In genomic region chr6:113802779-113803178, GRCh38 we compare ENCODE assay signal across 39 cellular contexts.
"Had no signal": no experiment of that assay in that cellular context is flagged by ENCODE, and none has a peak within 500 bp of the region (broad histone marks: within the 10 kb centered on the region; RNA-seq: fewer than 3 reads in every experiment).

No MANE protein-coding gene starts in this region.

- ATAC-seq: activated CD4-positive, alpha-beta T cell treated with anti-CD3 and anti-CD28 coated beads for 36 hours; activated CD4-positive, CD25-positive, alpha-beta regulatory T cell treated with anti-CD3 and anti-CD28 coated beads, Interleukin-2, amount 50 U/mL, for 24 hours; activated CD8-positive, alpha-beta memory T cell treated with anti-CD3 and anti-CD28 coated beads, Interleukin-2, amount 10 ng/mL, durations not matched to agents 7 days and 5 days; activated naive CD8-positive, alpha-beta T cell treated with anti-CD3 and anti-CD28 coated beads, Interleukin-2, amount 50 U/mL, for 24 hours; WTC11 had no signal

- H3K4me3 ChIP-seq: adrenal gland, ascending aorta, cardiac muscle cell had no signal

- FAIRE-seq: bronchial epithelial cell had no signal

- H3K27me3 Mint-ChIP-seq: activated CD4-positive, alpha-beta T cell treated with anti-CD3 and anti-CD28 coated beads for 36 hours; activated CD4-positive, alpha-beta T cell treated with anti-CD3 and anti-CD28 coated beads, Interleukin-2, amount 10 ng/mL, durations not matched to agents 7 days and 5 days; activated naive CD8-positive, alpha-beta T cell treated with anti-CD3 and anti-CD28 coated beads, Interleukin-2, amount 50 U/mL, for 24 hours had no signal

- H3K27ac ChIP-seq: adrenal gland, ascending aorta, cardiac muscle cell, WERI-Rb-1 had no signal

- H3K9me3 Mint-ChIP-seq: activated CD4-positive, alpha-beta memory T cell treated with anti-CD3 and anti-CD28 coated beads, Interleukin-2, amount 10 ng/mL, durations not matched to agents 7 days and 5 days; activated naive CD4-positive, alpha-beta T cell treated with anti-CD3 and anti-CD28 coated beads, Interleukin-2, amount 10 ng/mL, durations not matched to agents 7 days and 5 days; activated naive CD4-positive, alpha-beta T cell treated with anti-CD3 and anti-CD28 coated beads, Interleukin-2, amount 50 U/mL, for 24 hours; activated naive CD8-positive, alpha-beta T cell treated with anti-CD3 and anti-CD28 coated beads, Interleukin-2, amount 10 ng/mL, durations not matched to agents 7 days and 5 days; activated naive CD8-positive, alpha-beta T cell treated with anti-CD3 and anti-CD28 coated beads, Interleukin-2, amount 50 U/mL, for 24 hours; activated T-cell treated with anti-CD3 and anti-CD28 coated beads, Interleukin-2, amount 50 U/mL, for 24 hours; activated T-helper 2 cell treated with anti-CD3 and anti-CD28 coated beads, Interferon-gamma antibody, Interleukin-2, Interleukin-4, amounts not matched to agents 10 μg/mL and 5 μg/mL and 100 μg/mL, durations not matched to agents 14 hours and 24 hours and 36 hours; central memory CD8-positive, alpha-beta T cell; T-helper 1 cell treated with Interleukin-12 subunit alpha and Interleukin-12 subunit beta and Interleukin-4 antibody, amounts not matched to agents 30 μg/mL and 1 μg/mL, for 36 hours; T-helper 2 cell treated with Interferon-gamma antibody and Interleukin-4, amounts not matched to agents 5 μg/mL and 100 μg/mL, for 36 hours; WTC11 had no signal

- H3K4me1 ChIP-seq: adrenal gland, ascending aorta had no signal

- H3K36me3 ChIP-seq: adrenal gland, ascending aorta, cardiac muscle cell, WERI-Rb-1 had no signal

- DNase-seq: activated CD4-positive, alpha-beta memory T cell treated with anti-CD3 and anti-CD28 coated beads, Interleukin-2, amount 10 ng/mL, durations not matched to agents 7 days and 5 days; activated CD4-positive, alpha-beta T cell treated with anti-CD3 and anti-CD28 coated beads for 1 hour; activated CD4-positive, alpha-beta T cell treated with anti-CD3 and anti-CD28 coated beads for 36 hours; activated CD4-positive, alpha-beta T cell treated with anti-CD3 and anti-CD28 coated beads for 48 hours; activated CD4-positive, alpha-beta T cell treated with anti-CD3 and anti-CD28 coated beads, Interleukin-2, amount 10 ng/mL, durations not matched to agents 7 days and 5 days; activated CD4-positive, alpha-beta T cell treated with anti-CD3 and anti-CD28 coated beads, Interleukin-2, amount 50 U/mL, for 48 hours; activated CD4-positive, CD25-positive, alpha-beta regulatory T cell; activated CD8-positive, alpha-beta memory T cell treated with anti-CD3 and anti-CD28 coated beads for 24 hours; activated CD8-positive, alpha-beta memory T cell treated with anti-CD3 and anti-CD28 coated beads, Interleukin-2, amount 10 ng/mL, durations not matched to agents 7 days and 5 days; activated CD8-positive, alpha-beta memory T cell treated with anti-CD3 and anti-CD28 coated beads, Interleukin-2, amount 50 U/mL, for 48 hours; activated effector memory CD4-positive, alpha-beta T cell treated with Interleukin-2 at 50 U/mL for 16 hours; activated gamma-delta T cell; activated naive CD4-positive, alpha-beta T cell treated with anti-CD3 and anti-CD28 coated beads, Interleukin-2, amount 10 ng/mL, durations not matched to agents 7 days and 5 days; activated naive CD4-positive, alpha-beta T cell treated with Interleukin-2 at 50 U/mL for 16 hours; activated naive CD8-positive, alpha-beta T cell treated with anti-CD3 and anti-CD28 coated beads, Interleukin-2, amount 10 ng/mL, durations not matched to agents 7 days and 5 days; activated naive CD8-positive, alpha-beta T cell treated with anti-CD3 and anti-CD28 coated beads, Interleukin-2, amount 50 U/mL, for 24 hours; activated T-cell treated with anti-CD3 and anti-CD28 coated beads, Interleukin-2, amount 50 U/mL, for 24 hours; activated T-cell treated with anti-CD3 and anti-CD28 coated beads, Interleukin-2, amount 50 U/mL, for 48 hours; adrenal gland; amygdala; anterior cingulate cortex; caudate nucleus; cerebellar nuclear complex; T-helper 1 cell; T-helper 2 cell; T-helper 9 cell; WERI-Rb-1 had no signal

- H3K36me3 Mint-ChIP-seq: activated CD8-positive, alpha-beta memory T cell treated with anti-CD3 and anti-CD28 coated beads, Interleukin-2, amount 10 ng/mL, durations not matched to agents 7 days and 5 days; activated naive CD4-positive, alpha-beta T cell treated with anti-CD3 and anti-CD28 coated beads, Interleukin-2, amount 10 ng/mL, durations not matched to agents 7 days and 5 days; activated naive CD4-positive, alpha-beta T cell treated with anti-CD3 and anti-CD28 coated beads, Interleukin-2, amount 50 U/mL, for 24 hours; activated naive CD8-positive, alpha-beta T cell; activated naive CD8-positive, alpha-beta T cell treated with anti-CD3 and anti-CD28 coated beads, Interleukin-2, amount 10 ng/mL, durations not matched to agents 7 days and 5 days; brain; WTC11 had no signal

- H3K27me3 ChIP-seq: adrenal gland, ascending aorta had no signal

- H3K9me3 ChIP-seq: adrenal gland, ascending aorta had no signal

- H3K4me3 Mint-ChIP-seq: activated CD4-positive, alpha-beta memory T cell treated with anti-CD3 and anti-CD28 coated beads, Interleukin-2, amount 10 ng/mL, durations not matched to agents 7 days and 5 days; activated CD4-positive, alpha-beta T cell treated with anti-CD3 and anti-CD28 coated beads for 36 hours; activated CD4-positive, alpha-beta T cell treated with anti-CD3 and anti-CD28 coated beads, Interleukin-2, amount 10 ng/mL, durations not matched to agents 7 days and 5 days; activated CD8-positive, alpha-beta memory T cell treated with anti-CD3 and anti-CD28 coated beads, Interleukin-2, amount 10 ng/mL, durations not matched to agents 7 days and 5 days; activated naive CD4-positive, alpha-beta T cell treated with anti-CD3 and anti-CD28 coated beads, Interleukin-2, amount 10 ng/mL, durations not matched to agents 7 days and 5 days; activated naive CD4-positive, alpha-beta T cell treated with anti-CD3 and anti-CD28 coated beads, Interleukin-2, amount 50 U/mL, for 24 hours; activated naive CD8-positive, alpha-beta T cell; activated naive CD8-positive, alpha-beta T cell treated with anti-CD3 and anti-CD28 coated beads, Interleukin-2, amount 10 ng/mL, durations not matched to agents 7 days and 5 days; activated naive CD8-positive, alpha-beta T cell treated with anti-CD3 and anti-CD28 coated beads, Interleukin-2, amount 50 U/mL, for 24 hours; activated T-cell treated with anti-CD3 and anti-CD28 coated beads, Interleukin-2, amount 50 U/mL, for 24 hours; brain; central memory CD8-positive, alpha-beta T cell; T-helper 1 cell treated with Interleukin-12 subunit alpha and Interleukin-12 subunit beta and Interleukin-4 antibody, amounts not matched to agents 30 μg/mL and 1 μg/mL, for 36 hours; T-helper 2 cell treated with Interferon-gamma antibody and Interleukin-4, amounts not matched to agents 5 μg/mL and 100 μg/mL, for 36 hours; WTC11 had no signal

- H3K4me1 Mint-ChIP-seq: activated CD4-positive, alpha-beta T cell treated with anti-CD3 and anti-CD28 coated beads, Interleukin-2, amount 10 ng/mL, durations not matched to agents 7 days and 5 days; activated naive CD4-positive, alpha-beta T cell treated with anti-CD3 and anti-CD28 coated beads, Interleukin-2, amount 10 ng/mL, durations not matched to agents 7 days and 5 days; activated naive CD4-positive, alpha-beta T cell treated with anti-CD3 and anti-CD28 coated beads, Interleukin-2, amount 50 U/mL, for 24 hours; activated naive CD8-positive, alpha-beta T cell treated with anti-CD3 and anti-CD28 coated beads, Interleukin-2, amount 10 ng/mL, durations not matched to agents 7 days and 5 days; central memory CD8-positive, alpha-beta T cell; WTC11 had no signal

- H3K27ac Mint-ChIP-seq: activated CD4-positive, alpha-beta memory T cell treated with anti-CD3 and anti-CD28 coated beads, Interleukin-2, amount 10 ng/mL, durations not matched to agents 7 days and 5 days; activated CD4-positive, alpha-beta T cell treated with anti-CD3 and anti-CD28 coated beads for 36 hours; activated CD4-positive, alpha-beta T cell treated with anti-CD3 and anti-CD28 coated beads, Interleukin-2, amount 10 ng/mL, durations not matched to agents 7 days and 5 days; activated CD8-positive, alpha-beta memory T cell treated with anti-CD3 and anti-CD28 coated beads, Interleukin-2, amount 10 ng/mL, durations not matched to agents 7 days and 5 days; activated naive CD4-positive, alpha-beta T cell treated with anti-CD3 and anti-CD28 coated beads, Interleukin-2, amount 10 ng/mL, durations not matched to agents 7 days and 5 days; activated naive CD4-positive, alpha-beta T cell treated with anti-CD3 and anti-CD28 coated beads, Interleukin-2, amount 50 U/mL, for 24 hours; activated naive CD8-positive, alpha-beta T cell; activated naive CD8-positive, alpha-beta T cell treated with anti-CD3 and anti-CD28 coated beads, Interleukin-2, amount 10 ng/mL, durations not matched to agents 7 days and 5 days; activated naive CD8-positive, alpha-beta T cell treated with anti-CD3 and anti-CD28 coated beads, Interleukin-2, amount 50 U/mL, for 24 hours; activated T-cell treated with anti-CD3 and anti-CD28 coated beads, Interleukin-2, amount 50 U/mL, for 24 hours; activated T-helper 2 cell treated with anti-CD3 and anti-CD28 coated beads, Interferon-gamma antibody, Interleukin-2, Interleukin-4, amounts not matched to agents 10 μg/mL and 5 μg/mL and 100 μg/mL, durations not matched to agents 14 hours and 24 hours and 36 hours; brain; T-helper 1 cell treated with Interleukin-12 subunit alpha and Interleukin-12 subunit beta and Interleukin-4 antibody, amounts not matched to agents 30 μg/mL and 1 μg/mL, for 36 hours; T-helper 2 cell treated with Interferon-gamma antibody and Interleukin-4, amounts not matched to agents 5 μg/mL and 100 μg/mL, for 36 hours; WTC11 had no signal
